ENCODE assay signal across 1 cellular context in genomic region chr4:2977116-2978097, GRCh38.
TF ChIP-seq lines count a peak whose summit lies in the region.

No MANE protein-coding gene starts in this region.

TF ChIP-seq in HepG2, 621 proteins besides CTCF, POLR2A, EP300 and RAD21:
- peak; percentile 54; the same call in 1 of the 2 replicates for TF ChIP-seq ZNF12 (CRISPR knock-in tag; IDR thresholded peaks at IDR 0.05)
- no peak for TF ChIP-seq ZNF674 (CRISPR knock-in tag; IDR thresholded peaks at IDR 0.05; ENCODE audit: low read depth)
- TF ChIP-seq, protein P1, sequence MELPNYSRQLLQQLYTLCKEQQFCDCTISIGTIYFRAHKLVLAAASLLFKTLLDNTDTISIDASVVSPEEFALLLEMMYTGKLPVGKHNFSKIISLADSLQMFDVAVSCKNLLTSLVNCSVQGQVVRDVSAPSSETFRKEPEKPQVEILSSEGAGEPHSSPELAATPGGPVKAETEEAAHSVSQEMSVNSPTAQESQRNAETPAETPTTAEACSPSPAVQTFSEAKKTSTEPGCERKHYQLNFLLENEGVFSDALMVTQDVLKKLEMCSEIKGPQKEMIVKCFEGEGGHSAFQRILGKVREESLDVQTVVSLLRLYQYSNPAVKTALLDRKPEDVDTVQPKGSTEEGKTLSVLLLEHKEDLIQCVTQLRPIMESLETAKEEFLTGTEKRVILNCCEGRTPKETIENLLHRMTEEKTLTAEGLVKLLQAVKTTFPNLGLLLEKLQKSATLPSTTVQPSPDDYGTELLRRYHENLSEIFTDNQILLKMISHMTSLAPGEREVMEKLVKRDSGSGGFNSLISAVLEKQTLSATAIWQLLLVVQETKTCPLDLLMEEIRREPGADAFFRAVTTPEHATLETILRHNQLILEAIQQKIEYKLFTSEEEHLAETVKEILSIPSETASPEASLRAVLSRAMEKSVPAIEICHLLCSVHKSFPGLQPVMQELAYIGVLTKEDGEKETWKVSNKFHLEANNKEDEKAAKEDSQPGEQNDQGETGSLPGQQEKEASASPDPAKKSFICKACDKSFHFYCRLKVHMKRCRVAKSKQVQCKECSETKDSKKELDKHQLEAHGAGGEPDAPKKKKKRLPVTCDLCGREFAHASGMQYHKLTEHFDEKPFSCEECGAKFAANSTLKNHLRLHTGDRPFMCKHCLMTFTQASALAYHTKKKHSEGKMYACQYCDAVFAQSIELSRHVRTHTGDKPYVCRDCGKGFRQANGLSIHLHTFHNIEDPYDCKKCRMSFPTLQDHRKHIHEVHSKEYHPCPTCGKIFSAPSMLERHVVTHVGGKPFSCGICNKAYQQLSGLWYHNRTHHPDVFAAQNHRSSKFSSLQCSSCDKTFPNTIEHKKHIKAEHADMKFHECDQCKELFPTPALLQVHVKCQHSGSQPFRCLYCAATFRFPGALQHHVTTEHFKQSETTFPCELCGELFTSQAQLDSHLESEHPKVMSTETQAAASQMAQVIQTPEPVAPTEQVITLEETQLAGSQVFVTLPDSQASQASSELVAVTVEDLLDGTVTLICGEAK (IDR thresholded peaks at IDR 0.05) = no peak
- TF ChIP-seq, protein P1 (CRISPR knock-in tag; IDR thresholded peaks at IDR 0.05) = no peak
- TF ChIP-seq, protein P2, sequence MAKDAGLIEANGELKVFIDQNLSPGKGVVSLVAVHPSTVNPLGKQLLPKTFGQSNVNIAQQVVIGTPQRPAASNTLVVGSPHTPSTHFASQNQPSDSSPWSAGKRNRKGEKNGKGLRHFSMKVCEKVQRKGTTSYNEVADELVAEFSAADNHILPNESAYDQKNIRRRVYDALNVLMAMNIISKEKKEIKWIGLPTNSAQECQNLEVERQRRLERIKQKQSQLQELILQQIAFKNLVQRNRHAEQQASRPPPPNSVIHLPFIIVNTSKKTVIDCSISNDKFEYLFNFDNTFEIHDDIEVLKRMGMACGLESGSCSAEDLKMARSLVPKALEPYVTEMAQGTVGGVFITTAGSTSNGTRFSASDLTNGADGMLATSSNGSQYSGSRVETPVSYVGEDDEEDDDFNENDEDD (CRISPR knock-in tag; IDR thresholded peaks at IDR 0.05; ENCODE audit: borderline replicate concordance) = peak; percentile 33; the same call in 1 of the 2 replicates
- peak; percentile 25; the same call in 1 of the 2 replicates for TF ChIP-seq THAP11 (CRISPR knock-in tag; IDR thresholded peaks at IDR 0.05)
- TF ChIP-seq KDM4B (CRISPR knock-in tag; IDR thresholded peaks at IDR 0.05) = no peak
- TF ChIP-seq, protein P3, sequence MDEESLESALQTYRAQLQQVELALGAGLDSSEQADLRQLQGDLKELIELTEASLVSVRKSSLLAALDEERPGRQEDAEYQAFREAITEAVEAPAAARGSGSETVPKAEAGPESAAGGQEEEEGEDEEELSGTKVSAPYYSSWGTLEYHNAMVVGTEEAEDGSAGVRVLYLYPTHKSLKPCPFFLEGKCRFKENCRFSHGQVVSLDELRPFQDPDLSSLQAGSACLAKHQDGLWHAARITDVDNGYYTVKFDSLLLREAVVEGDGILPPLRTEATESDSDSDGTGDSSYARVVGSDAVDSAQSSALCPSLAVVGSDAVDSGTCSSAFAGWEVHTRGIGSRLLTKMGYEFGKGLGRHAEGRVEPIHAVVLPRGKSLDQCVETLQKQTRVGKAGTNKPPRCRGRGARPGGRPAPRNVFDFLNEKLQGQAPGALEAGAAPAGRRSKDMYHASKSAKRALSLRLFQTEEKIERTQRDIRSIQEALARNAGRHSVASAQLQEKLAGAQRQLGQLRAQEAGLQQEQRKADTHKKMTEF (CRISPR knock-in tag; IDR thresholded peaks at IDR 0.05) = 0 out of 2 replicates have a peak, but pooled peaks have one; percentile 16
- TF ChIP-seq, protein P4, sequence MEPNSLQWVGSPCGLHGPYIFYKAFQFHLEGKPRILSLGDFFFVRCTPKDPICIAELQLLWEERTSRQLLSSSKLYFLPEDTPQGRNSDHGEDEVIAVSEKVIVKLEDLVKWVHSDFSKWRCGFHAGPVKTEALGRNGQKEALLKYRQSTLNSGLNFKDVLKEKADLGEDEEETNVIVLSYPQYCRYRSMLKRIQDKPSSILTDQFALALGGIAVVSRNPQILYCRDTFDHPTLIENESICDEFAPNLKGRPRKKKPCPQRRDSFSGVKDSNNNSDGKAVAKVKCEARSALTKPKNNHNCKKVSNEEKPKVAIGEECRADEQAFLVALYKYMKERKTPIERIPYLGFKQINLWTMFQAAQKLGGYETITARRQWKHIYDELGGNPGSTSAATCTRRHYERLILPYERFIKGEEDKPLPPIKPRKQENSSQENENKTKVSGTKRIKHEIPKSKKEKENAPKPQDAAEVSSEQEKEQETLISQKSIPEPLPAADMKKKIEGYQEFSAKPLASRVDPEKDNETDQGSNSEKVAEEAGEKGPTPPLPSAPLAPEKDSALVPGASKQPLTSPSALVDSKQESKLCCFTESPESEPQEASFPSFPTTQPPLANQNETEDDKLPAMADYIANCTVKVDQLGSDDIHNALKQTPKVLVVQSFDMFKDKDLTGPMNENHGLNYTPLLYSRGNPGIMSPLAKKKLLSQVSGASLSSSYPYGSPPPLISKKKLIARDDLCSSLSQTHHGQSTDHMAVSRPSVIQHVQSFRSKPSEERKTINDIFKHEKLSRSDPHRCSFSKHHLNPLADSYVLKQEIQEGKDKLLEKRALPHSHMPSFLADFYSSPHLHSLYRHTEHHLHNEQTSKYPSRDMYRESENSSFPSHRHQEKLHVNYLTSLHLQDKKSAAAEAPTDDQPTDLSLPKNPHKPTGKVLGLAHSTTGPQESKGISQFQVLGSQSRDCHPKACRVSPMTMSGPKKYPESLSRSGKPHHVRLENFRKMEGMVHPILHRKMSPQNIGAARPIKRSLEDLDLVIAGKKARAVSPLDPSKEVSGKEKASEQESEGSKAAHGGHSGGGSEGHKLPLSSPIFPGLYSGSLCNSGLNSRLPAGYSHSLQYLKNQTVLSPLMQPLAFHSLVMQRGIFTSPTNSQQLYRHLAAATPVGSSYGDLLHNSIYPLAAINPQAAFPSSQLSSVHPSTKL (CRISPR knock-in tag; IDR thresholded peaks at IDR 0.05) = peak; percentile 28; the same call in 1 of the 2 replicates
- TF ChIP-seq MXD4 (CRISPR knock-in tag; IDR thresholded peaks at IDR 0.05) = peak; percentile 45; the same call in 1 of the 2 replicates
- 0 out of 2 replicates have a peak, but pooled peaks have one; percentile 42 for TF ChIP-seq DMAP1 (CRISPR knock-in tag; IDR thresholded peaks at IDR 0.05)
- TF ChIP-seq FOXK1 (CRISPR knock-in tag; IDR thresholded peaks at IDR 0.05; ENCODE audit: borderline replicate concordance, low read depth) = peak; percentile 19; the same call in 1 of the 2 replicates
- TF ChIP-seq FOSL2 (CRISPR knock-in tag; IDR thresholded peaks at IDR 0.05) = peak; percentile 94
- peak; percentile 27; the same call in 1 of the 2 replicates for TF ChIP-seq ZNF143 (CRISPR knock-in tag; IDR thresholded peaks at IDR 0.05)
- TF ChIP-seq SAP130 (CRISPR knock-in tag; IDR thresholded peaks at IDR 0.05; ENCODE audit: low read depth) = peak; percentile 61
- TF ChIP-seq, protein P5, sequence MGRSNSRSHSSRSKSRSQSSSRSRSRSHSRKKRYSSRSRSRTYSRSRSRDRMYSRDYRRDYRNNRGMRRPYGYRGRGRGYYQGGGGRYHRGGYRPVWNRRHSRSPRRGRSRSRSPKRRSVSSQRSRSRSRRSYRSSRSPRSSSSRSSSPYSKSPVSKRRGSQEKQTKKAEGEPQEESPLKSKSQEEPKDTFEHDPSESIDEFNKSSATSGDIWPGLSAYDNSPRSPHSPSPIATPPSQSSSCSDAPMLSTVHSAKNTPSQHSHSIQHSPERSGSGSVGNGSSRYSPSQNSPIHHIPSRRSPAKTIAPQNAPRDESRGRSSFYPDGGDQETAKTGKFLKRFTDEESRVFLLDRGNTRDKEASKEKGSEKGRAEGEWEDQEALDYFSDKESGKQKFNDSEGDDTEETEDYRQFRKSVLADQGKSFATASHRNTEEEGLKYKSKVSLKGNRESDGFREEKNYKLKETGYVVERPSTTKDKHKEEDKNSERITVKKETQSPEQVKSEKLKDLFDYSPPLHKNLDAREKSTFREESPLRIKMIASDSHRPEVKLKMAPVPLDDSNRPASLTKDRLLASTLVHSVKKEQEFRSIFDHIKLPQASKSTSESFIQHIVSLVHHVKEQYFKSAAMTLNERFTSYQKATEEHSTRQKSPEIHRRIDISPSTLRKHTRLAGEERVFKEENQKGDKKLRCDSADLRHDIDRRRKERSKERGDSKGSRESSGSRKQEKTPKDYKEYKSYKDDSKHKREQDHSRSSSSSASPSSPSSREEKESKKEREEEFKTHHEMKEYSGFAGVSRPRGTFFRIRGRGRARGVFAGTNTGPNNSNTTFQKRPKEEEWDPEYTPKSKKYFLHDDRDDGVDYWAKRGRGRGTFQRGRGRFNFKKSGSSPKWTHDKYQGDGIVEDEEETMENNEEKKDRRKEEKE (IDR thresholded peaks at IDR 0.05) = no peak
- no peak for TF ChIP-seq ZNF781 (CRISPR knock-in tag; IDR thresholded peaks at IDR 0.05; ENCODE audit: borderline replicate concordance, not compliant biosample characterization)
- TF ChIP-seq TEAD3 (CRISPR knock-in tag; optimal IDR thresholded peaks at IDR 0.05; ENCODE audit: borderline replicate concordance) = peak; percentile 71
- TF ChIP-seq MAX (IDR thresholded peaks at IDR 0.05) = peak; percentile 50; the same call in 1 of the 2 replicates
- no peak for TF ChIP-seq SUZ12 (IDR thresholded peaks at IDR 0.05; ENCODE audit: low read depth, low read length)
- peak; percentile 34; the same call in 1 of the 2 replicates for TF ChIP-seq TAF1 (CRISPR knock-in tag; IDR thresholded peaks at IDR 0.05)
- peak; percentile 20; the same call in 1 of the 2 replicates for TF ChIP-seq ZNF687 (CRISPR knock-in tag; IDR thresholded peaks at IDR 0.05)
TF ChIP-seq in HepG2: peak in this region for 15.
